7 cellular contexts compared by ENCODE assay signal in genomic region chr19:5170329-5170745, GRCh38.
DNase-seq lines count a peak whose midpoint lies in the region; ATAC-seq and TF ChIP-seq lines count a peak whose summit lies in the region.

No MANE protein-coding gene starts in this region.

- no peaks in the 10 kb centered on the region for H3K27me3 ChIP-seq in HCT116 (ENCODE audit: insufficient read depth, low read length)
- no peaks in the 10 kb centered on the region for H3K27me3 ChIP-seq in dorsolateral prefrontal cortex
- no peaks in the 10 kb centered on the region for H3K27me3 ChIP-seq in smooth muscle cell (ENCODE audit: low read depth)

- H3F3A ChIP-seq in smooth muscle cell (ENCODE audit: low read depth) = no peaks in the 10 kb centered on the region

- H3K4me3 ChIP-seq in HCT116 (replicated peaks in 1 of 2; ENCODE audit: low read depth in 1 of 2, low read length in 2 of 2) = no peak overlapping the region
- H3K4me3 ChIP-seq in dorsolateral prefrontal cortex = no peak overlapping the region
- H3K4me3 ChIP-seq in smooth muscle cell = no peak overlapping the region

- no peaks in the 10 kb centered on the region for H3K9me2 ChIP-seq in HCT116 (ENCODE audit: insufficient read depth)

- no peak overlapping the region for H3K9ac ChIP-seq in HCT116 (ENCODE audit: low read length)
- H3K9ac ChIP-seq in smooth muscle cell (ENCODE audit: low read depth) = no peak overlapping the region

- intact Hi-C loops in HCT116 (cut with micrococcal nuclease) = no loop called here
- intact Hi-C loops in dorsolateral prefrontal cortex (cut with DNase I) = no loop called here

- CTCF ChIA-PET in HCT116 (lab: Charles Lee) = interaction anchor here (1.0 kb wide), 1 partner anchor 361 kb away, joined by 5 read pairs; no protein-coding TSS in a partner anchor

- DNase-seq in HCT116 (ENCODE audit: low read depth, low spot score) (no peak), dorsolateral prefrontal cortex (no peak), smooth muscle cell (lab: John Stamatoyannopoulos, UW; ENCODE audit: unreplicated experiment) (no peak), COR-L47 (lab: John Stamatoyannopoulos, UW) (no peak)
- peak; percentile 8 for DNase-seq in activated CD4-positive, CD25-positive, alpha-beta regulatory T cell treated with anti-CD3 and anti-CD28 coated beads, Interleukin-2, amount 50 U/mL, for 16 hours (ENCODE audit: low read depth, low spot score)

- H3K36me3 ChIP-seq in HCT116 (ENCODE audit: control insufficient read depth in 1 of 2, insufficient read depth in 2 of 2, low read length in 2 of 2) = no peaks in the 10 kb centered on the region
- no peaks in the 10 kb centered on the region for H3K36me3 ChIP-seq in smooth muscle cell (ENCODE audit: low read depth)

- no peak for TF ChIP-seq POLR2A in HCT116 (IDR thresholded peaks at IDR 0.05; ENCODE audit: borderline replicate concordance, extremely low read depth, insufficient read depth, insufficient read length)

- H3K79me2 ChIP-seq in HCT116 (ENCODE audit: insufficient read depth, low read length) = no peaks in the 10 kb centered on the region
- H3K79me2 ChIP-seq in smooth muscle cell (ENCODE audit: low read depth) = no peaks in the 10 kb centered on the region

- POLR2A ChIA-PET in HCT116 (lab: Charles Lee) = no interaction called here

- H2AFZ ChIP-seq in HCT116 (ENCODE audit: low read depth, low read length, poor library complexity, severe bottlenecking) (no peak overlapping the region), smooth muscle cell (ENCODE audit: low read depth) (no peak overlapping the region)

- RAD21 ChIA-PET in HCT116 (lab: Charles Lee; ENCODE audit: low non-redundant PET in 1 of 2, low total read pairs in 2 of 2, uncharacterized antibody in 2 of 2, unreplicated experiment in 2 of 2) = no interaction called here

- no peak for TF ChIP-seq RAD21 in HCT116 (IDR thresholded peaks at IDR 0.05; ENCODE audit: low read depth)

- H3K27ac ChIP-seq in HCT116 (ENCODE audit: low read depth, low read length) = no peak overlapping the region
- H3K27ac ChIP-seq in dorsolateral prefrontal cortex = no peak overlapping the region
- no peak overlapping the region for H3K27ac ChIP-seq in smooth muscle cell (ENCODE audit: low read depth)

- H4K20me1 ChIP-seq in HCT116 (ENCODE audit: insufficient read depth) (no peaks in the 10 kb centered on the region), smooth muscle cell (ENCODE audit: low read depth) (no peaks in the 10 kb centered on the region)

- H3K4me1 ChIP-seq in HCT116 (ENCODE audit: control insufficient read depth in 1 of 2, insufficient read depth in 2 of 2, low read length in 2 of 2) (peaks cover 39 to 90% of the 10 kb centered on the region in 2 experiments), smooth muscle cell (ENCODE audit: low read depth) (no peaks in the 10 kb centered on the region)

- no TSS peak for BruUV-seq in HCT116 (replicated peaks; lab: Mats Ljungman, UMichigan)

- 61% methylated on average over 4 of the region's 4 CpGs for WGBS in smooth muscle cell (ENCODE audit: low lambda C conversion rate)

- H3K4me2 ChIP-seq in HCT116 (ENCODE audit: low read length) (0 out of 2 replicates have a peak overlapping the region, but pooled peaks have one; percentile 67), smooth muscle cell (no peak overlapping the region)

- peak in 2 of 3 experiments; percentile 76 to 86; a peak in 4 of 6 replicates for TF ChIP-seq CTCF in HCT116 (IDR thresholded peaks at IDR 0.05 in 2 of 3, conservative IDR thresholded peaks at IDR 0.05 in 1 of 3; ENCODE audit: borderline replicate concordance in 1 of 3, insufficient read depth in 1 of 3, low read depth in 2 of 3, low read length in 2 of 3)
- peak in 49 of 56 donors; percentile 11 to 54 (median 38) for TF ChIP-seq CTCF in dorsolateral prefrontal cortex (IDR thresholded peaks at IDR 0.05 in 54 of 56, conservative IDR thresholded peaks at IDR 0.05 in 2 of 56; ENCODE audit: low read depth in 1 of 56, partially characterized antibody in 56 of 56)
- TF ChIP-seq CTCF in smooth muscle cell (IDR thresholded peaks at IDR 0.05; ENCODE audit: borderline replicate concordance, insufficient read depth, poor library complexity, severe bottlenecking) = peak; percentile 65

- ATAC-seq in HCT116 (peak; percentile 31), GM21825 (IDR thresholded peaks at IDR 0.05; ENCODE audit: unreplicated experiment) (no peak), HG03175 (IDR thresholded peaks at IDR 0.05; ENCODE audit: unreplicated experiment) (no peak)

- H3K9me3 ChIP-seq in HCT116 (ENCODE audit: control insufficient read depth in 1 of 2, insufficient read depth in 1 of 2, low read depth in 1 of 2, low read length in 2 of 2) (no peaks in the 10 kb centered on the region), smooth muscle cell (replicated peaks; ENCODE audit: low read depth) (no peaks in the 10 kb centered on the region)

TF ChIP-seq in HCT116, 20 proteins besides CTCF, POLR2A, EP300 and RAD21:
- TF ChIP-seq CBX3 (IDR thresholded peaks at IDR 0.05; ENCODE audit: low read depth) (peak; percentile 55; the same call in 1 of the 2 replicates), ZBTB33 (IDR thresholded peaks at IDR 0.05; ENCODE audit: extremely low read depth, insufficient replicate concordance, low read length) (no peak)
